In the genomic region with DNA sequence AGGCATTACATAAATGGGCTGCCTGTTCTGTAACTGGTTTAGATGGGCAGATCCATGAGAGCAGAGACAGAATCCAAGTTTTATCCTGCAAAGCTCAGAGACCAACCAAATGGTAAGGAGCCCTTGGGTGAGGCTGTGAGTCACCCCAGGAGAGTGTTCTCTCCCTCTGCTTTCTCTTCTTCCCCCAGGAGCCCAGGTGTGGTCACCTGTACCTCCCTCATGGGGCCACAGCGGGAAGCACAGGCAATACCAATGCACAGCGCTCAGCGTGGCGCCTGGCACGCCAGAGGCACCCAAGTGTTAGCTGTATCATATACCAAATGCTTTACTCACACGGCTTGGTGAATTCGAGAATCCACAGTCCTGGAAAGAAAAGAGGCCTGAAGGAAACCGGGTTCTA, we compare ENCODE assay signal across 18 cellular contexts. TPM values are rescaled to one million over a fixed set of nuclear protein-coding genes. Genes with fewer than 3 reads are reported as not detected.
A peak's percentile ranks its signal among the peaks of the same experiment; 100 is the strongest.
DNase-seq lines count a peak whose midpoint lies in the region; ATAC-seq and TF ChIP-seq lines count a peak whose summit lies in the region.
"Had no signal": no experiment of that assay in that cellular context is flagged by ENCODE, and none has a peak within 500 bp of the region (broad histone marks: within the 10 kb centered on the region; RNA-seq: fewer than 3 reads in every experiment).

No MANE protein-coding gene starts in this region.

- ATAC-seq in body of pancreas, result peak; percentile 36
- ATAC-seq: gastroesophageal sphincter had no signal

- TF ChIP-seq CTCF in body of pancreas (IDR thresholded peaks at IDR 0.05), result peak in 4 of 7 experiments; percentile 36 to 50 (median 44)
- TF ChIP-seq CTCF in thyroid gland (IDR thresholded peaks at IDR 0.05), result no peak
- TF ChIP-seq CTCF in GM10248 (IDR thresholded peaks at IDR 0.05; ENCODE audit: control extremely low read depth, extremely low read depth, low read depth, missing control alignments), result no peak

- H3K36me3 ChIP-seq in body of pancreas (replicated peaks in 1 of 2; ENCODE audit: insufficient read depth in 1 of 2, low read depth in 2 of 2), result no peaks in the 10 kb centered on the region
- H3K36me3 ChIP-seq in thyroid gland, result no peaks in the 10 kb centered on the region
- H3K36me3 ChIP-seq: gastroesophageal sphincter had no signal

- H3K27ac ChIP-seq in body of pancreas (peak overlapping the region; percentile 75 to 96 (median 96)), thyroid gland (peak overlapping the region in 1 of 3 donors; percentile 37)
- H3K27ac ChIP-seq: 22Rv1 had no signal

- CTCF ChIA-PET in GM10248 (lab: Yijun Ruan, JAX), result no interaction called here

- WGBS in body of pancreas, 2 donors, result 50 to 58% methylated on average over 8 of the region's 8 CpGs
- 95 to 99% methylated on average over 8 of the region's 8 CpGs for WGBS in thyroid gland, 2 donors

- H3K9me3 ChIP-seq in body of pancreas (no peaks in the 10 kb centered on the region), thyroid gland (no peaks in the 10 kb centered on the region)
- H3K9me3 ChIP-seq: gastroesophageal sphincter had no signal

- H3K4me3 ChIP-seq in body of pancreas (no peak overlapping the region), thyroid gland (replicated peaks in 1 of 3) (no peak overlapping the region)
- H3K4me3 ChIP-seq: gastroesophageal sphincter had no signal

- peaks cover 84% of the 10 kb centered on the region for H3K4me1 ChIP-seq in body of pancreas
- H3K4me1 ChIP-seq in thyroid gland, result peaks cover 61 to 98% of the 10 kb centered on the region in 2 donors

- TF ChIP-seq POLR2A in body of pancreas (IDR thresholded peaks at IDR 0.05), result peak in 1 of 3 donors; percentile 24
- TF ChIP-seq POLR2A in thyroid gland (IDR thresholded peaks at IDR 0.05), result no peak

- intact Hi-C loops in body of pancreas (cut with DNase I) (no loop called here), thyroid gland (cut with DNase I) (no loop called here)

- peak; percentile 53 for DNase-seq in DMS53 (lab: John Stamatoyannopoulos, UW)
- no peak for DNase-seq in DMS53 treated with DMSO at 0.1 percent for 48 hours (lab: John Stamatoyannopoulos, UW; ENCODE audit: unreplicated experiment)
- peak; percentile 61 to 78 (median 69) for DNase-seq in body of pancreas
- peak; percentile 69 for DNase-seq in kidney tubule cell (ENCODE audit: low spot score)
- peak; percentile 16 to 29 for DNase-seq in thyroid gland
- DNase-seq in GM10248 (ENCODE audit: extremely low spot score), result no peak
- DNase-seq in AG20443 (ENCODE audit: low spot score), result no peak
- DNase-seq in NOMO-1 (lab: John Stamatoyannopoulos, UW; ENCODE audit: unreplicated experiment in 2 of 2), result no peak
- DNase-seq: amygdala; CD4-positive, alpha-beta T cell; cerebellar nuclear complex; KBM-7; NCI-H1105 treated with DMSO at 0.1 percent for 48 hours; NK-92 treated with Interleukin-12 subunit alpha and Interleukin-12 subunit beta, amount 100 ng/mL, for 24 hours; Right ventricle myocardium superior; stimulated activated CD4-positive, alpha-beta T cell treated with anti-CD3 and anti-CD28 coated beads, Interleukin-2, amount 100 ng/mL, for 48 hours had no signal

- H3K27me3 ChIP-seq in body of pancreas (no peaks in the 10 kb centered on the region), thyroid gland (no peaks in the 10 kb centered on the region)
- H3K27me3 ChIP-seq: gastroesophageal sphincter had no signal

- POLR2A ChIA-PET in GM10248 (lab: Yijun Ruan, JAX), result no interaction called here

RNA-seq across cellular contexts. Expression of a gene that starts 39.4 kb away (rescaled TPM):
- total RNA-seq in body of pancreas (10 to 100 TPM; 32.0 to 49.0 TPM), thyroid gland (100 to 1,000 TPM in 3 of 4 donors, 10 to 100 TPM in 1; 92.4 to 136 (median 125) TPM)

Comparison
In these comparisons a context has a peak if more than half of its experiments do, and no peak if none do; other contexts are left out.
1. DNase-seq: peak in DMS53 (single experiment), body of pancreas (4 of 4), kidney tubule cell (single experiment) and thyroid gland (2 of 2); none in DMS53 treated with DMSO at 0.1 percent for 48 hours (single experiment), GM10248 (single experiment), AG20443 (single experiment) and NOMO-1 (0 of 2).
2. CTCF ChIP-seq: peak in body of pancreas (4 of 7); none in thyroid gland (0 of 6) and GM10248 (single experiment).